In the genomic region with DNA sequence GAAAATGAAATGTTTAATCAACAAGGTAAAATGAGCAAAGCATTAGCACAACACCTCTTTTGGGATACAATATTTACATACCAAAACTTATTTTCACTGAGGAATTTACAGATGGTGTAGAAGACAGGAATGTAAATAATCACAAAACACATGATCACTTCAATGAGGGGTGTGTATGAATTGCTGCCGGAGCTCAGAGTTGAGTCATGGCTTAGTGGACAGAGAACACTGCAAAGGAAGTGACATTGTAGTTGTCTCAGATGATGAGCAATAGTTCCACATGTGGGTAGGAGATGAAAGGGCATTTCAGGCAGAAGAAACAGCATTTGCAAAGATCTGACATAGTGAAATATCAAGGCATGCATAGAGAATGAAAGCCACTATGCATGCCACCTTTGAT, we compare ENCODE assay signal across 1 cellular context.
A peak's percentile ranks its signal among the peaks of the same experiment; 100 is the strongest.
TF ChIP-seq lines count a peak whose summit lies in the region.

No MANE protein-coding gene starts in this region.

TF ChIP-seq in HepG2, 621 proteins besides CTCF, POLR2A, EP300 and RAD21:
- TF ChIP-seq ZSCAN25 (CRISPR knock-in tag; IDR thresholded peaks at IDR 0.05) (no peak), PRDM15 (CRISPR knock-in tag; IDR thresholded peaks at IDR 0.05) (no peak), ZC3H13 (CRISPR knock-in tag; IDR thresholded peaks at IDR 0.05) (no peak), FOSL2 (CRISPR knock-in tag; IDR thresholded peaks at IDR 0.05) (peak; percentile 51; the same call in 1 of the 2 replicates)
- TF ChIP-seq, protein P1, sequence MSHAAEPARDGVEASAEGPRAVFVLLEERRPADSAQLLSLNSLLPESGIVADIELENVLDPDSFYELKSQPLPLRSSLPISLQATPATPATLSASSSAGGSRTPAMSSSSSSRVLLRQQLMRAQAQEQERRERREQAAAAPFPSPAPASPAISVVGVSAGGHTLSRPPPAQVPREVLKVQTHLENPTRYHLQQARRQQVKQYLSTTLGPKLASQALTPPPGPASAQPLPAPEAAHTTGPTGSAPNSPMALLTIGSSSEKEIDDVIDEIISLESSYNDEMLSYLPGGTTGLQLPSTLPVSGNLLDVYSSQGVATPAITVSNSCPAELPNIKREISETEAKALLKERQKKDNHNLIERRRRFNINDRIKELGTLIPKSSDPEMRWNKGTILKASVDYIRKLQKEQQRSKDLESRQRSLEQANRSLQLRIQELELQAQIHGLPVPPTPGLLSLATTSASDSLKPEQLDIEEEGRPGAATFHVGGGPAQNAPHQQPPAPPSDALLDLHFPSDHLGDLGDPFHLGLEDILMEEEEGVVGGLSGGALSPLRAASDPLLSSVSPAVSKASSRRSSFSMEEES (CRISPR knock-in tag; IDR thresholded peaks at IDR 0.05), result 0 out of 2 replicates have a peak, but pooled peaks have one; percentile 19
